1 cellular context compared by ENCODE assay signal in the genomic region with DNA sequence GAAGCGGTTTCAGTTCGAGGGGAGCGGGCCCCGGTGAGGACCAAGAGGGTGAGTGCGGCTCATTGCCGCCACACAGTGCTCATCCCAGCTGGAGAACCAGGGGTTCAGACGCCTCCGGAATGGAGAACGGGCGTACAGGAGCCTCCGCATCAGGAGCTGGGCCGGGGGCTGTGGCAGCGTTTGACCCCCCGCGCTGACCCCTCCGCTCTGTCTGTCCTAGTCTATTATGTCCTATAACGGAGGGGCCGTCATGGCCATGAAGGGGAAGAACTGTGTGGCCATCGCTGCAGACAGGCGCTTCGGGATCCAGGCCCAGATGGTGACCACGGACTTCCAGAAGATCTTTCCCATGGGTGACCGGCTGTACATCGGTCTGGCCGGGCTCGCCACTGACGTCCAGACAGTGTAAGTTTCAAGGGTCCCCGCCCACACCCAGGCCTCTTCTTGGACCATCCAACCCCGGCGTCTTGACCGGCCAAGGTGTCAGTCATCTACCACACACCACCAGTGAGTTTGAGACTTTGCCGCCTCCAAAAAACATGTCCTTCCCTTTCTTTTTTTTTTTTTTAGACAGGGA.
TF ChIP-seq lines count a peak whose summit lies in the region.

No MANE protein-coding gene starts in this region.

TF ChIP-seq in HepG2, 621 proteins besides CTCF, POLR2A, EP300 and RAD21 (continued from another document and continues in another):
- TF ChIP-seq ETV6 (CRISPR knock-in tag; conservative IDR thresholded peaks at IDR 0.05), result no peak; the same call in 1 of the 2 replicates
- TF ChIP-seq TRIM24 (CRISPR knock-in tag; IDR thresholded peaks at IDR 0.05), result no peak
- TF ChIP-seq, protein P1, sequence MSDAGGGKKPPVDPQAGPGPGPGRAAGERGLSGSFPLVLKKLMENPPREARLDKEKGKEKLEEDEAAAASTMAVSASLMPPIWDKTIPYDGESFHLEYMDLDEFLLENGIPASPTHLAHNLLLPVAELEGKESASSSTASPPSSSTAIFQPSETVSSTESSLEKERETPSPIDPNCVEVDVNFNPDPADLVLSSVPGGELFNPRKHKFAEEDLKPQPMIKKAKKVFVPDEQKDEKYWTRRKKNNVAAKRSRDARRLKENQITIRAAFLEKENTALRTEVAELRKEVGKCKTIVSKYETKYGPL (CRISPR knock-in tag; IDR thresholded peaks at IDR 0.05), result no peak
- TF ChIP-seq KDM5A (IDR thresholded peaks at IDR 0.05; ENCODE audit: borderline replicate concordance, low read length), result peak; percentile 1; the same call in 1 of the 2 replicates
- TF ChIP-seq, protein P2, sequence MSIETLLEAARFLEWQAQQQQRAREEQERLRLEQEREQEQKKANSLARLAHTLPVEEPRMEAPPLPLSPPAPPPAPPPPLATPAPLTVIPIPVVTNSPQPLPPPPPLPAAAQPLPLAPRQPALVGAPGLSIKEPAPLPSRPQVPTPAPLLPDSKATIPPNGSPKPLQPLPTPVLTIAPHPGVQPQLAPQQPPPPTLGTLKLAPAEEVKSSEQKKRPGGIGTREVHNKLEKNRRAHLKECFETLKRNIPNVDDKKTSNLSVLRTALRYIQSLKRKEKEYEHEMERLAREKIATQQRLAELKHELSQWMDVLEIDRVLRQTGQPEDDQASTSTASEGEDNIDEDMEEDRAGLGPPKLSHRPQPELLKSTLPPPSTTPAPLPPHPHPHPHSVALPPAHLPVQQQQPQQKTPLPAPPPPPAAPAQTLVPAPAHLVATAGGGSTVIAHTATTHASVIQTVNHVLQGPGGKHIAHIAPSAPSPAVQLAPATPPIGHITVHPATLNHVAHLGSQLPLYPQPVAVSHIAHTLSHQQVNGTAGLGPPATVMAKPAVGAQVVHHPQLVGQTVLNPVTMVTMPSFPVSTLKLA (IDR thresholded peaks at IDR 0.05), result no peak
- TF ChIP-seq, protein P3, sequence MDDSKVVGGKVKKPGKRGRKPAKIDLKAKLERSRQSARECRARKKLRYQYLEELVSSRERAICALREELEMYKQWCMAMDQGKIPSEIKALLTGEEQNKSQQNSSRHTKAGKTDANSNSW (CRISPR knock-in tag; IDR thresholded peaks at IDR 0.05; ENCODE audit: borderline replicate concordance), result no peak
- no peak for TF ChIP-seq ZNF781 (CRISPR knock-in tag; IDR thresholded peaks at IDR 0.05; ENCODE audit: borderline replicate concordance, not compliant biosample characterization)
- no peak for TF ChIP-seq FIP1L1 (IDR thresholded peaks at IDR 0.05; ENCODE audit: borderline replicate concordance, insufficient read depth, low read depth, low read length)
- TF ChIP-seq, protein P4, sequence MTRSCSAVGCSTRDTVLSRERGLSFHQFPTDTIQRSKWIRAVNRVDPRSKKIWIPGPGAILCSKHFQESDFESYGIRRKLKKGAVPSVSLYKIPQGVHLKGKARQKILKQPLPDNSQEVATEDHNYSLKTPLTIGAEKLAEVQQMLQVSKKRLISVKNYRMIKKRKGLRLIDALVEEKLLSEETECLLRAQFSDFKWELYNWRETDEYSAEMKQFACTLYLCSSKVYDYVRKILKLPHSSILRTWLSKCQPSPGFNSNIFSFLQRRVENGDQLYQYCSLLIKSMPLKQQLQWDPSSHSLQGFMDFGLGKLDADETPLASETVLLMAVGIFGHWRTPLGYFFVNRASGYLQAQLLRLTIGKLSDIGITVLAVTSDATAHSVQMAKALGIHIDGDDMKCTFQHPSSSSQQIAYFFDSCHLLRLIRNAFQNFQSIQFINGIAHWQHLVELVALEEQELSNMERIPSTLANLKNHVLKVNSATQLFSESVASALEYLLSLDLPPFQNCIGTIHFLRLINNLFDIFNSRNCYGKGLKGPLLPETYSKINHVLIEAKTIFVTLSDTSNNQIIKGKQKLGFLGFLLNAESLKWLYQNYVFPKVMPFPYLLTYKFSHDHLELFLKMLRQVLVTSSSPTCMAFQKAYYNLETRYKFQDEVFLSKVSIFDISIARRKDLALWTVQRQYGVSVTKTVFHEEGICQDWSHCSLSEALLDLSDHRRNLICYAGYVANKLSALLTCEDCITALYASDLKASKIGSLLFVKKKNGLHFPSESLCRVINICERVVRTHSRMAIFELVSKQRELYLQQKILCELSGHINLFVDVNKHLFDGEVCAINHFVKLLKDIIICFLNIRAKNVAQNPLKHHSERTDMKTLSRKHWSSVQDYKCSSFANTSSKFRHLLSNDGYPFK (CRISPR knock-in tag; IDR thresholded peaks at IDR 0.05; ENCODE audit: borderline replicate concordance), result no peak
- TF ChIP-seq, protein P5, sequence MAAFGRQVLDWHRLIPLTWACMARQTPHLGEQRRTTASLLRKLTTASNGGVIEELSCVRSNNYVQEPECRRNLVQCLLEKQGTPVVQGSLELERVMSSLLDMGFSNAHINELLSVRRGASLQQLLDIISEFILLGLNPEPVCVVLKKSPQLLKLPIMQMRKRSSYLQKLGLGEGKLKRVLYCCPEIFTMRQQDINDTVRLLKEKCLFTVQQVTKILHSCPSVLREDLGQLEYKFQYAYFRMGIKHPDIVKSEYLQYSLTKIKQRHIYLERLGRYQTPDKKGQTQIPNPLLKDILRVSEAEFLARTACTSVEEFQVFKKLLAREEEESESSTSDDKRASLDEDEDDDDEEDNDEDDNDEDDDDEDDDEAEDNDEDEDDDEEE (CRISPR knock-in tag; IDR thresholded peaks at IDR 0.05), result peak; percentile 91
- no peak for TF ChIP-seq HIVEP1 (CRISPR knock-in tag; IDR thresholded peaks at IDR 0.05)
- TF ChIP-seq TBL1XR1 (IDR thresholded peaks at IDR 0.05; ENCODE audit: borderline replicate concordance, low read length, partially characterized antibody), result no peak
- no peak for TF ChIP-seq BRCA1 (CRISPR knock-in tag; IDR thresholded peaks at IDR 0.05)
- TF ChIP-seq, protein P6, sequence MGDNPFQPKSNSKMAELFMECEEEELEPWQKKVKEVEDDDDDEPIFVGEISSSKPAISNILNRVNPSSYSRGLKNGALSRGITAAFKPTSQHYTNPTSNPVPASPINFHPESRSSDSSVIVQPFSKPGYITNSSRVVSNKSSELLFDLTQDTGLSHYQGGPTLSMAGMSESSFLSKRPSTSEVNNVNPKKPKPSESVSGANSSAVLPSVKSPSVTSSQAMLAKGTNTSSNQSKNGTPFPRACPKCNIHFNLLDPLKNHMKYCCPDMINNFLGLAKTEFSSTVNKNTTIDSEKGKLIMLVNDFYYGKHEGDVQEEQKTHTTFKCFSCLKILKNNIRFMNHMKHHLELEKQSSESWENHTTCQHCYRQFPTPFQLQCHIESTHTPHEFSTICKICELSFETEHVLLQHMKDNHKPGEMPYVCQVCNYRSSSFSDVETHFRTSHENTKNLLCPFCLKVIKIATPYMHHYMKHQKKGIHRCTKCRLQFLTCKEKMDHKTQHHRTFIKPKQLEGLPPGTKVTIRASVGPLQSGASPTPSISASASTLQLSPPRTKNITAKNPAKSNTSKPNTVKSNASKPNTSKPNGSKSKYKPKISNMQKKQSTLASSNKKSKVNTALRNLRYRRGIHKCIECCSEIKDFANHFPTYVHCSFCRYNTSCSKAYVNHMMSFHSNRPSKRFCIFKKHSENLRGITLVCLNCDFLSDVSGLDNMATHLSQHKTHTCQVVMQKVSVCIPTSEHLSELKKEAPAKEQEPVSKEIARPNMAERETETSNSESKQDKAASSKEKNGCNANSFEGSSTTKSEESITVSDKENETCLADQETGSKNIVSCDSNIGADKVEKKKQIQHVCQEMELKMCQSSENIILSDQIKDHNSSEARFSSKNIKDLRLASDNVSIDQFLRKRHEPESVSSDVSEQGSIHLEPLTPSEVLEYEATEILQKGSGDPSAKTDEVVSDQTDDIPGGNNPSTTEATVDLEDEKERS (CRISPR knock-in tag; IDR thresholded peaks at IDR 0.05), result no peak
- TF ChIP-seq, protein P7, sequence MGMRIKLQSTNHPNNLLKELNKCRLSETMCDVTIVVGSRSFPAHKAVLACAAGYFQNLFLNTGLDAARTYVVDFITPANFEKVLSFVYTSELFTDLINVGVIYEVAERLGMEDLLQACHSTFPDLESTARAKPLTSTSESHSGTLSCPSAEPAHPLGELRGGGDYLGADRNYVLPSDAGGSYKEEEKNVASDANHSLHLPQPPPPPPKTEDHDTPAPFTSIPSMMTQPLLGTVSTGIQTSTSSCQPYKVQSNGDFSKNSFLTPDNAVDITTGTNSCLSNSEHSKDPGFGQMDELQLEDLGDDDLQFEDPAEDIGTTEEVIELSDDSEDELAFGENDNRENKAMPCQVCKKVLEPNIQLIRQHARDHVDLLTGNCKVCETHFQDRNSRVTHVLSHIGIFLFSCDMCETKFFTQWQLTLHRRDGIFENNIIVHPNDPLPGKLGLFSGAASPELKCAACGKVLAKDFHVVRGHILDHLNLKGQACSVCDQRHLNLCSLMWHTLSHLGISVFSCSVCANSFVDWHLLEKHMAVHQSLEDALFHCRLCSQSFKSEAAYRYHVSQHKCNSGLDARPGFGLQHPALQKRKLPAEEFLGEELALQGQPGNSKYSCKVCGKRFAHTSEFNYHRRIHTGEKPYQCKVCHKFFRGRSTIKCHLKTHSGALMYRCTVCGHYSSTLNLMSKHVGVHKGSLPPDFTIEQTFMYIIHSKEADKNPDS (CRISPR knock-in tag; IDR thresholded peaks at IDR 0.05), result no peak
- no peak for TF ChIP-seq ZNF230 (CRISPR knock-in tag; IDR thresholded peaks at IDR 0.05)
- TF ChIP-seq, protein P8, sequence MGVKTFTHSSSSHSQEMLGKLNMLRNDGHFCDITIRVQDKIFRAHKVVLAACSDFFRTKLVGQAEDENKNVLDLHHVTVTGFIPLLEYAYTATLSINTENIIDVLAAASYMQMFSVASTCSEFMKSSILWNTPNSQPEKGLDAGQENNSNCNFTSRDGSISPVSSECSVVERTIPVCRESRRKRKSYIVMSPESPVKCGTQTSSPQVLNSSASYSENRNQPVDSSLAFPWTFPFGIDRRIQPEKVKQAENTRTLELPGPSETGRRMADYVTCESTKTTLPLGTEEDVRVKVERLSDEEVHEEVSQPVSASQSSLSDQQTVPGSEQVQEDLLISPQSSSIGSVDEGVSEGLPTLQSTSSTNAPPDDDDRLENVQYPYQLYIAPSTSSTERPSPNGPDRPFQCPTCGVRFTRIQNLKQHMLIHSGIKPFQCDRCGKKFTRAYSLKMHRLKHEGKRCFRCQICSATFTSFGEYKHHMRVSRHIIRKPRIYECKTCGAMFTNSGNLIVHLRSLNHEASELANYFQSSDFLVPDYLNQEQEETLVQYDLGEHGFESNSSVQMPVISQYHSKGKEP (CRISPR knock-in tag; IDR thresholded peaks at IDR 0.05), result no peak
- TF ChIP-seq ERF (CRISPR knock-in tag; IDR thresholded peaks at IDR 0.05), result no peak
- TF ChIP-seq, protein P9, sequence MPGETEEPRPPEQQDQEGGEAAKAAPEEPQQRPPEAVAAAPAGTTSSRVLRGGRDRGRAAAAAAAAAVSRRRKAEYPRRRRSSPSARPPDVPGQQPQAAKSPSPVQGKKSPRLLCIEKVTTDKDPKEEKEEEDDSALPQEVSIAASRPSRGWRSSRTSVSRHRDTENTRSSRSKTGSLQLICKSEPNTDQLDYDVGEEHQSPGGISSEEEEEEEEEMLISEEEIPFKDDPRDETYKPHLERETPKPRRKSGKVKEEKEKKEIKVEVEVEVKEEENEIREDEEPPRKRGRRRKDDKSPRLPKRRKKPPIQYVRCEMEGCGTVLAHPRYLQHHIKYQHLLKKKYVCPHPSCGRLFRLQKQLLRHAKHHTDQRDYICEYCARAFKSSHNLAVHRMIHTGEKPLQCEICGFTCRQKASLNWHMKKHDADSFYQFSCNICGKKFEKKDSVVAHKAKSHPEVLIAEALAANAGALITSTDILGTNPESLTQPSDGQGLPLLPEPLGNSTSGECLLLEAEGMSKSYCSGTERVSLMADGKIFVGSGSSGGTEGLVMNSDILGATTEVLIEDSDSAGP (CRISPR knock-in tag; IDR thresholded peaks at IDR 0.05; ENCODE audit: borderline replicate concordance), result 0 out of 2 replicates have a peak, but pooled peaks have one; percentile 10
- peak; percentile 14; the same call in 1 of the 2 replicates for TF ChIP-seq MEIS2 (CRISPR knock-in tag; IDR thresholded peaks at IDR 0.05)
- no peak for TF ChIP-seq RARA (CRISPR knock-in tag; IDR thresholded peaks at IDR 0.05)
- TF ChIP-seq HOXA3 (CRISPR knock-in tag; IDR thresholded peaks at IDR 0.05), result no peak; the same call in 1 of the 2 replicates
- no peak for TF ChIP-seq ZFP82 (CRISPR knock-in tag; IDR thresholded peaks at IDR 0.05; ENCODE audit: borderline replicate concordance)
- TF ChIP-seq, protein P10, sequence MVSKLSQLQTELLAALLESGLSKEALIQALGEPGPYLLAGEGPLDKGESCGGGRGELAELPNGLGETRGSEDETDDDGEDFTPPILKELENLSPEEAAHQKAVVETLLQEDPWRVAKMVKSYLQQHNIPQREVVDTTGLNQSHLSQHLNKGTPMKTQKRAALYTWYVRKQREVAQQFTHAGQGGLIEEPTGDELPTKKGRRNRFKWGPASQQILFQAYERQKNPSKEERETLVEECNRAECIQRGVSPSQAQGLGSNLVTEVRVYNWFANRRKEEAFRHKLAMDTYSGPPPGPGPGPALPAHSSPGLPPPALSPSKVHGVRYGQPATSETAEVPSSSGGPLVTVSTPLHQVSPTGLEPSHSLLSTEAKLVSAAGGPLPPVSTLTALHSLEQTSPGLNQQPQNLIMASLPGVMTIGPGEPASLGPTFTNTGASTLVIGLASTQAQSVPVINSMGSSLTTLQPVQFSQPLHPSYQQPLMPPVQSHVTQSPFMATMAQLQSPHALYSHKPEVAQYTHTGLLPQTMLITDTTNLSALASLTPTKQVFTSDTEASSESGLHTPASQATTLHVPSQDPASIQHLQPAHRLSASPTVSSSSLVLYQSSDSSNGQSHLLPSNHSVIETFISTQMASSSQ (IDR thresholded peaks at IDR 0.05; ENCODE audit: low read depth), result no peak
- TF ChIP-seq, protein P10 (CRISPR knock-in tag; IDR thresholded peaks at IDR 0.05; ENCODE audit: borderline replicate concordance), result no peak
- no peak for TF ChIP-seq ZNF530 (CRISPR knock-in tag; IDR thresholded peaks at IDR 0.05; ENCODE audit: low read depth)
- no peak for TF ChIP-seq SIN3B (IDR thresholded peaks at IDR 0.05; ENCODE audit: low read length)
- TF ChIP-seq, protein P11, sequence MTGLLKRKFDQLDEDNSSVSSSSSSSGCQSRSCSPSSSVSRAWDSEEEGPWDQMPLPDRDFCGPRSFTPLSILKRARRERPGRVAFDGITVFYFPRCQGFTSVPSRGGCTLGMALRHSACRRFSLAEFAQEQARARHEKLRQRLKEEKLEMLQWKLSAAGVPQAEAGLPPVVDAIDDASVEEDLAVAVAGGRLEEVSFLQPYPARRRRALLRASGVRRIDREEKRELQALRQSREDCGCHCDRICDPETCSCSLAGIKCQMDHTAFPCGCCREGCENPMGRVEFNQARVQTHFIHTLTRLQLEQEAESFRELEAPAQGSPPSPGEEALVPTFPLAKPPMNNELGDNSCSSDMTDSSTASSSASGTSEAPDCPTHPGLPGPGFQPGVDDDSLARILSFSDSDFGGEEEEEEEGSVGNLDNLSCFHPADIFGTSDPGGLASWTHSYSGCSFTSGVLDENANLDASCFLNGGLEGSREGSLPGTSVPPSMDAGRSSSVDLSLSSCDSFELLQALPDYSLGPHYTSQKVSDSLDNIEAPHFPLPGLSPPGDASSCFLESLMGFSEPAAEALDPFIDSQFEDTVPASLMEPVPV (CRISPR knock-in tag; IDR thresholded peaks at IDR 0.05), result peak; percentile 61; the same call in 1 of the 2 replicates
- peak; percentile 7 for TF ChIP-seq XRCC5 (optimal IDR thresholded peaks at IDR 0.05; ENCODE audit: low read length)
- no peak for TF ChIP-seq MTF2 (CRISPR knock-in tag; IDR thresholded peaks at IDR 0.05; ENCODE audit: borderline replicate concordance)
- no peak for TF ChIP-seq ZIK1 (CRISPR knock-in tag; IDR thresholded peaks at IDR 0.05; ENCODE audit: borderline replicate concordance, low read depth)
